2 cellular contexts compared by ENCODE assay signal in genomic region chr1:6907676-6908434, GRCh38.
TF ChIP-seq lines count a peak whose summit lies in the region.

No MANE protein-coding gene starts in this region.

TF ChIP-seq in HEK293, 187 proteins besides CTCF, POLR2A, EP300 and RAD21:
- TF ChIP-seq ZFP3 (tag by site-specific recombination; IDR thresholded peaks at IDR 0.05; ENCODE audit: low read depth) (no peak), ZFHX2 (tag by site-specific recombination; conservative IDR thresholded peaks at IDR 0.05) (peak; percentile 71), EGR2 (tag by site-specific recombination; IDR thresholded peaks at IDR 0.05; ENCODE audit: low read depth) (peak; percentile 86), ZIC2 (tag by site-specific recombination; IDR thresholded peaks at IDR 0.05) (peak; percentile 33)
TF ChIP-seq in HEK293: peak in this region for 3.

TF ChIP-seq in H1, 55 proteins besides CTCF, POLR2A, EP300 and RAD21:
- no peak for TF ChIP-seq SIN3A (conservative IDR thresholded peaks at IDR 0.05 in 1 of 2, IDR thresholded peaks at IDR 0.05 in 1 of 2; ENCODE audit: low read depth in 1 of 2, low read length in 2 of 2)
- no peak for TF ChIP-seq ZNF274 (IDR thresholded peaks at IDR 0.05; ENCODE audit: borderline replicate concordance, extremely low read depth, low read length)
- no peak for TF ChIP-seq BRCA1 (IDR thresholded peaks at IDR 0.05; ENCODE audit: low read depth, low read length)
- TF ChIP-seq CBX8 (IDR thresholded peaks at IDR 0.05; ENCODE audit: borderline replicate concordance, low read depth, low read length) = no peak
- TF ChIP-seq BACH1 (IDR thresholded peaks at IDR 0.05; ENCODE audit: low read length) = no peak
- TF ChIP-seq KDM5A (IDR thresholded peaks at IDR 0.05; ENCODE audit: low read length) = no peak
- no peak for TF ChIP-seq CHD7 (IDR thresholded peaks at IDR 0.05; ENCODE audit: insufficient replicate concordance, low read length)
- no peak for TF ChIP-seq GTF2F1 (IDR thresholded peaks at IDR 0.05; ENCODE audit: borderline replicate concordance, low read depth, low read length)
- TF ChIP-seq CREB1 (IDR thresholded peaks at IDR 0.05) = no peak
